10 cellular contexts compared by ENCODE assay signal in genomic region chr5:14742427-14743010, GRCh38.
DNase-seq lines count a peak whose midpoint lies in the region; ATAC-seq lines count a peak whose summit lies in the region.
"Had no signal": no experiment of that assay in that cellular context is flagged by ENCODE, and none has a peak within 500 bp of the region (broad histone marks: within the 10 kb centered on the region; RNA-seq: fewer than 3 reads in every experiment).

No MANE protein-coding gene starts in this region.

- H3K27me3 Mint-ChIP-seq in activated naive CD8-positive, alpha-beta T cell treated with anti-CD3 and anti-CD28 coated beads, Interleukin-2, amount 10 ng/mL, durations not matched to agents 7 days and 5 days, result no peaks in the 10 kb centered on the region
- no peaks in the 10 kb centered on the region for H3K27me3 Mint-ChIP-seq in stimulated activated memory B cell treated with anti-CD40 and anti-IgM and Interleukin-4, amounts not matched to agents 10 μg/mL and 1 μg/mL and 100 μg/mL, for 72 hours

- POLR2A ChIA-PET in activated naive CD8-positive, alpha-beta T cell treated with anti-CD3 and anti-CD28 coated beads, Interleukin-2, amount 10 ng/mL, durations not matched to agents 7 days and 5 days (lab: Charles Lee), result no interaction called here

- peak overlapping the region; percentile 42 for H3K27ac Mint-ChIP-seq in activated naive CD8-positive, alpha-beta T cell treated with anti-CD3 and anti-CD28 coated beads, Interleukin-2, amount 10 ng/mL, durations not matched to agents 7 days and 5 days
- peak overlapping the region; percentile 43 for H3K27ac Mint-ChIP-seq in stimulated activated memory B cell treated with anti-CD40 and anti-IgM and Interleukin-4, amounts not matched to agents 10 μg/mL and 1 μg/mL and 100 μg/mL, for 72 hours

- H3K36me3 Mint-ChIP-seq in activated naive CD8-positive, alpha-beta T cell treated with anti-CD3 and anti-CD28 coated beads, Interleukin-2, amount 10 ng/mL, durations not matched to agents 7 days and 5 days, result peaks cover 7% of the 10 kb centered on the region
- peaks cover 24% of the 10 kb centered on the region for H3K36me3 Mint-ChIP-seq in stimulated activated memory B cell treated with anti-CD40 and anti-IgM and Interleukin-4, amounts not matched to agents 10 μg/mL and 1 μg/mL and 100 μg/mL, for 72 hours

- intact Hi-C loops in cardiac septum (cut with DNase I), result loop anchor here (5.0 kb wide), 1 partner anchor 130 kb away; the partner anchor contains the start of gene ANKH
- intact Hi-C loops in Right ventricle myocardium inferior (cut with DNase I), result no loop called here

- DNase-seq in cardiac septum (ENCODE audit: low spot score) (peak; percentile 39), Right ventricle myocardium inferior (ENCODE audit: missing footprints) (no peak), NCI-H510A (lab: John Stamatoyannopoulos, UW) (peak; percentile 52), NCI-H446 (lab: John Stamatoyannopoulos, UW) (no peak)
- no peak for DNase-seq in activated naive CD8-positive, alpha-beta T cell treated with anti-CD3 and anti-CD28 coated beads, Interleukin-2, amount 10 ng/mL, durations not matched to agents 7 days and 5 days
- no peak for DNase-seq in stimulated activated naive CD4-positive, alpha-beta T cell (lab: John Stamatoyannopoulos, UW)
- DNase-seq: activated CD8-positive, alpha-beta memory T cell treated with anti-CD3 and anti-CD28 coated beads, Interleukin-2, amount 50 U/mL, for 48 hours; effector CD4-positive, alpha-beta T cell had no signal

- no peak for ATAC-seq in Right ventricle myocardium inferior
- ATAC-seq in activated naive CD8-positive, alpha-beta T cell treated with anti-CD3 and anti-CD28 coated beads, Interleukin-2, amount 10 ng/mL, durations not matched to agents 7 days and 5 days (ENCODE audit: low read depth), result no peak
- ATAC-seq in stimulated activated memory B cell treated with anti-CD40 and anti-IgM and Interleukin-4, amounts not matched to agents 10 μg/mL and 1 μg/mL and 100 μg/mL, for 72 hours, result no peak
- no peak for ATAC-seq in HG02938 (IDR thresholded peaks at IDR 0.05; ENCODE audit: unreplicated experiment)

- H3K4me1 Mint-ChIP-seq in activated naive CD8-positive, alpha-beta T cell treated with anti-CD3 and anti-CD28 coated beads, Interleukin-2, amount 10 ng/mL, durations not matched to agents 7 days and 5 days, result peaks cover 28% of the 10 kb centered on the region
- H3K4me1 Mint-ChIP-seq in stimulated activated memory B cell treated with anti-CD40 and anti-IgM and Interleukin-4, amounts not matched to agents 10 μg/mL and 1 μg/mL and 100 μg/mL, for 72 hours, result peaks cover 30% of the 10 kb centered on the region

- H3K9me3 Mint-ChIP-seq in activated naive CD8-positive, alpha-beta T cell treated with anti-CD3 and anti-CD28 coated beads, Interleukin-2, amount 10 ng/mL, durations not matched to agents 7 days and 5 days, result no peaks in the 10 kb centered on the region
- no peaks in the 10 kb centered on the region for H3K9me3 Mint-ChIP-seq in stimulated activated memory B cell treated with anti-CD40 and anti-IgM and Interleukin-4, amounts not matched to agents 10 μg/mL and 1 μg/mL and 100 μg/mL, for 72 hours

- H3K4me3 Mint-ChIP-seq in activated naive CD8-positive, alpha-beta T cell treated with anti-CD3 and anti-CD28 coated beads, Interleukin-2, amount 10 ng/mL, durations not matched to agents 7 days and 5 days, result peak overlapping the region; percentile 20
- H3K4me3 Mint-ChIP-seq in stimulated activated memory B cell treated with anti-CD40 and anti-IgM and Interleukin-4, amounts not matched to agents 10 μg/mL and 1 μg/mL and 100 μg/mL, for 72 hours, result no peak overlapping the region

Comparison
In these comparisons a context has a peak if more than half of its experiments do, and no peak if none do; other contexts are left out.
1. DNase-seq: peak in cardiac septum (single experiment) and NCI-H510A (single experiment); none in Right ventricle myocardium inferior (single experiment), activated naive CD8-positive, alpha-beta T cell treated with anti-CD3 and anti-CD28 coated beads, Interleukin-2, amount 10 ng/mL, durations not matched to agents 7 days and 5 days (single experiment), NCI-H446 (0 of 2) and stimulated activated naive CD4-positive, alpha-beta T cell (0 of 6).